In the genomic region with DNA sequence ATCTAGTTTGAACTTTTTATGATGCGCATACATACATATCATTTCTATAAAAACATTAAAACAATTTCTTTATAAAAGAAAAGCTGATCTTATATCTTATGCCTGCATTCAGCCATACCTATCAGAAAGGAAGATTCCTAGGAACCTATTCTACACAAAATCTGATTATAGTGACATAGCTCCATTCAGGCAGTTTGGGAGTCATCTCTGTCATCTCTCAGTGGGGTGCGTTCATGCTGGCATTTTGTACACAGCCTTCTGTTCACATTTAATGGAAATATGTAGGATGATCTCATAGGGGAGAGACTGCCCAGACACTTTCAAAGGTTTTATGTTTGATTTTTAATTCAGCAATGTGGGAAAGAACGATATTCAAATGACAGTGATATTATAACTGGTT, we compare ENCODE assay signal across 22 cellular contexts. TPM values are rescaled to one million over a fixed set of nuclear protein-coding genes. Genes with fewer than 3 reads are reported as not detected.
A peak's percentile ranks its signal among the peaks of the same experiment; 100 is the strongest.
DNase-seq lines count a peak whose midpoint lies in the region; ATAC-seq and TF ChIP-seq lines count a peak whose summit lies in the region.
"Had no signal": no experiment of that assay in that cellular context is flagged by ENCODE, and none has a peak within 500 bp of the region (broad histone marks: within the 10 kb centered on the region; RNA-seq: fewer than 3 reads in every experiment).

No MANE protein-coding gene starts in this region.

- no peaks in the 10 kb centered on the region for H3K4me1 ChIP-seq in neural progenitor cell
- H3K4me1 ChIP-seq: BE2C; BLaER1 treated with 17β-estradiol and CSF1 and Interleukin-3, amounts not matched to agents 10 nM and 100 nM had no signal

- no peaks in the 10 kb centered on the region for H3K79me2 ChIP-seq in neural progenitor cell (ENCODE audit: low read depth)

- H3K27ac Mint-ChIP-seq in neural progenitor cell = no peak overlapping the region
- H3K27ac Mint-ChIP-seq: CD14-positive monocyte; CD4-positive, alpha-beta T cell; CD8-positive, alpha-beta memory T cell had no signal

- H2AFZ ChIP-seq in neural progenitor cell (replicated peaks) = no peak overlapping the region

- TF ChIP-seq CTCF in neural progenitor cell (IDR thresholded peaks at IDR 0.05) = no peak

- no peak overlapping the region for H3K4me2 ChIP-seq in neural progenitor cell
- H3K4me2 ChIP-seq: BLaER1 treated with 17β-estradiol and CSF1 and Interleukin-3, amounts not matched to agents 10 nM and 100 nM had no signal

- H3K4me1 Mint-ChIP-seq in neural progenitor cell = no peaks in the 10 kb centered on the region
- H3K4me1 Mint-ChIP-seq: CD14-positive monocyte; CD8-positive, alpha-beta memory T cell had no signal

- H3K9me3 ChIP-seq in neural progenitor cell (ENCODE audit: low read depth) = no peaks in the 10 kb centered on the region
- H3K9me3 ChIP-seq: BE2C; BLaER1 treated with 17β-estradiol and CSF1 and Interleukin-3, amounts not matched to agents 10 nM and 100 nM; HAP-1 had no signal

- no peak overlapping the region for H3K9ac ChIP-seq in neural progenitor cell
- H3K9ac ChIP-seq: BLaER1 treated with 17β-estradiol and CSF1 and Interleukin-3, amounts not matched to agents 10 nM and 100 nM had no signal

- ATAC-seq in GM21423 (IDR thresholded peaks at IDR 0.05; ENCODE audit: unreplicated experiment) = no peak
- no peak for ATAC-seq in GM21576 (IDR thresholded peaks at IDR 0.05; ENCODE audit: unreplicated experiment)

- no peak overlapping the region for H3K4me3 ChIP-seq in neural progenitor cell
- H3K4me3 ChIP-seq: BLaER1 treated with 17β-estradiol and CSF1 and Interleukin-3, amounts not matched to agents 10 nM and 100 nM; HAP-1 had no signal

- no peaks in the 10 kb centered on the region for H3K27me3 ChIP-seq in neural progenitor cell
- H3K27me3 ChIP-seq: BE2C; BLaER1 treated with 17β-estradiol and CSF1 and Interleukin-3, amounts not matched to agents 10 nM and 100 nM had no signal

- peaks cover 2% of the 10 kb centered on the region for H3K36me3 Mint-ChIP-seq in neural progenitor cell
- H3K36me3 Mint-ChIP-seq: CD14-positive monocyte had no signal

- H3K27me3 Mint-ChIP-seq in neural progenitor cell (ENCODE audit: insufficient read depth, low read depth) = no peaks in the 10 kb centered on the region
- H3K27me3 Mint-ChIP-seq: CD4-positive, alpha-beta T cell had no signal

- H4K20me1 ChIP-seq in neural progenitor cell (ENCODE audit: low read depth) = no peaks in the 10 kb centered on the region
- H4K20me1 ChIP-seq: BLaER1 treated with 17β-estradiol and CSF1 and Interleukin-3, amounts not matched to agents 10 nM and 100 nM had no signal

- H3K36me3 ChIP-seq in neural progenitor cell = no peaks in the 10 kb centered on the region
- H3K36me3 ChIP-seq: BE2C; BLaER1 treated with 17β-estradiol and CSF1 and Interleukin-3, amounts not matched to agents 10 nM and 100 nM; HAP-1 had no signal

- no peaks in the 10 kb centered on the region for H3K9me3 Mint-ChIP-seq in neural progenitor cell
- H3K9me3 Mint-ChIP-seq: CD14-positive monocyte; CD4-positive, alpha-beta T cell; CD8-positive, alpha-beta memory T cell had no signal

- no peaks in the 10 kb centered on the region for H3F3A ChIP-seq in neural progenitor cell (ENCODE audit: low read depth)

- peak overlapping the region; percentile 32 for H3K27ac ChIP-seq in caudate nucleus (ENCODE audit: low read depth, low read length)
- peak overlapping the region; percentile 5 for H3K27ac ChIP-seq in cingulate gyrus (ENCODE audit: low read depth, low read length)
- peak overlapping the region; percentile 91 for H3K27ac ChIP-seq in substantia nigra (ENCODE audit: low read depth, low read length, poor library complexity, severe bottlenecking)
- no peak overlapping the region for H3K27ac ChIP-seq in neural progenitor cell
- H3K27ac ChIP-seq: 22Rv1; BLaER1 treated with 17β-estradiol and CSF1 and Interleukin-3, amounts not matched to agents 10 nM and 100 nM had no signal

- DNase-seq in DMS 273 (lab: John Stamatoyannopoulos, UW; ENCODE audit: unreplicated experiment) = peak; percentile 21
- DNase-seq in DMS 273 treated with DMSO at 0.1 percent for 48 hours (lab: John Stamatoyannopoulos, UW) = no peak
- DNase-seq in caudate nucleus (lab: John Stamatoyannopoulos, UW) = peak in 1 of 61 donors; percentile 9
- peak in 1 of 49 donors; percentile 5 for DNase-seq in substantia nigra (lab: John Stamatoyannopoulos, UW)
- DNase-seq in neural progenitor cell (ENCODE audit: low spot score) = no peak
- DNase-seq: ACHN; AML-193; BE2C; CD4-positive, alpha-beta T cell; CD8-positive, alpha-beta memory T cell; DMS153; DMS79; EL; GF-D8; GOT3 had no signal

- H3K4me3 Mint-ChIP-seq in neural progenitor cell = no peak overlapping the region
- H3K4me3 Mint-ChIP-seq: CD14-positive monocyte; CD4-positive, alpha-beta T cell; CD8-positive, alpha-beta memory T cell had no signal

RNA-seq across cellular contexts. Expression of a gene that starts 52.9 kb away (rescaled TPM):
- total RNA-seq in neural progenitor cell (ENCODE audit: low replicate concordance) = 7.3 and 11.8 TPM in 2 replicates

RNA-seq across cellular contexts. Expression of a gene that starts 55.3 kb away (rescaled TPM):
- 26.8 and 34.5 TPM in 2 replicates for total RNA-seq in neural progenitor cell (ENCODE audit: low replicate concordance)
